In genomic region chr7:55533729-55534080, GRCh38 we compare ENCODE assay signal across 8 cellular contexts. TPM values are rescaled to one million over a fixed set of nuclear protein-coding genes. Genes with fewer than 3 reads are reported as not detected.
DNase-seq lines count a peak whose midpoint lies in the region; ATAC-seq and TF ChIP-seq lines count a peak whose summit lies in the region.

No MANE protein-coding gene starts in this region.

- no peak for TF ChIP-seq POLR2A in sigmoid colon (IDR thresholded peaks at IDR 0.05)

- peaks cover 90% of the 10 kb centered on the region for H3K4me1 Mint-ChIP-seq in central memory CD8-positive, alpha-beta T cell

- H3K9me3 Mint-ChIP-seq in central memory CD8-positive, alpha-beta T cell: no peaks in the 10 kb centered on the region

- H3K4me2 ChIP-seq in Loucy (ENCODE audit: low read depth, low read length, poor library complexity, severe bottlenecking): peak overlapping the region; percentile 77

- peaks cover 80% of the 10 kb centered on the region for H4K20me1 ChIP-seq in Loucy (ENCODE audit: insufficient read depth, low read length, poor library complexity, severe bottlenecking)

- H3K4me3 Mint-ChIP-seq in central memory CD8-positive, alpha-beta T cell: peak overlapping the region; percentile 63

- no peak for ATAC-seq in central memory CD8-positive, alpha-beta T cell (replicated peaks; ENCODE audit: extremely low read depth, poor library complexity, severe bottlenecking)
- ATAC-seq in GM21737 (IDR thresholded peaks at IDR 0.05; ENCODE audit: unreplicated experiment): no peak
- ATAC-seq in HG03442 (IDR thresholded peaks at IDR 0.05; ENCODE audit: unreplicated experiment): no peak

- H3K4me1 ChIP-seq in Loucy (ENCODE audit: insufficient read depth, low read length, poor library complexity, severe bottlenecking) (peaks cover 59% of the 10 kb centered on the region), sigmoid colon (peaks cover 0 to 56% (median 35%) of the 10 kb centered on the region in 4 donors)

- DNase-seq in central memory CD8-positive, alpha-beta T cell (ENCODE audit: low spot score in 2 of 2): no peak
- DNase-seq in sigmoid colon (no peak), DMS79 treated with DMSO at 0.1 percent for 48 hours (lab: John Stamatoyannopoulos, UW) (no peak), A172 (ENCODE audit: low spot score) (no peak)

- peaks cover 10% of the 10 kb centered on the region for H3K36me3 Mint-ChIP-seq in central memory CD8-positive, alpha-beta T cell (ENCODE audit: insufficient read depth)

- no peak for TF ChIP-seq CTCF in Loucy (conservative IDR thresholded peaks at IDR 0.05; ENCODE audit: low read length)
- TF ChIP-seq CTCF in sigmoid colon (IDR thresholded peaks at IDR 0.05): no peak

- WGBS in sigmoid colon, 2 donors: 53 to 79% methylated on average over 2 of the region's 2 CpGs

- no peaks in the 10 kb centered on the region for H3K27me3 Mint-ChIP-seq in central memory CD8-positive, alpha-beta T cell

- no peak for TF ChIP-seq EP300 in sigmoid colon (IDR thresholded peaks at IDR 0.05)

- peaks cover 87% of the 10 kb centered on the region for H3K79me2 ChIP-seq in Loucy (ENCODE audit: insufficient read depth, low read length)

- intact Hi-C loops in sigmoid colon (cut with DNase I): no loop called here

- H3K27me3 ChIP-seq in Loucy (ENCODE audit: insufficient read depth, low read length, poor library complexity, severe bottlenecking) (no peaks in the 10 kb centered on the region), sigmoid colon (no peaks in the 10 kb centered on the region)

- H3K36me3 ChIP-seq in Loucy (ENCODE audit: insufficient read depth, low read length): no peaks in the 10 kb centered on the region
- H3K36me3 ChIP-seq in sigmoid colon: no peaks in the 10 kb centered on the region

- H3K27ac Mint-ChIP-seq in central memory CD8-positive, alpha-beta T cell (ENCODE audit: low read depth): peak overlapping the region; percentile 90

- H3K9me3 ChIP-seq in Loucy (ENCODE audit: insufficient read depth, low read depth, low read length): no peaks in the 10 kb centered on the region
- H3K9me3 ChIP-seq in sigmoid colon: no peaks in the 10 kb centered on the region

- H3K4me3 ChIP-seq in GM08714 (ENCODE audit: low read length) (peak overlapping the region; percentile 54; the same call in 1 of the 2 replicates), Loucy (ENCODE audit: low read length, poor library complexity, severe bottlenecking) (peak overlapping the region; percentile 33), sigmoid colon (no peak overlapping the region)

- H3K9ac ChIP-seq in Loucy (ENCODE audit: low read depth, low read length, poor library complexity, severe bottlenecking): no peak overlapping the region

- peak overlapping the region in 3 of 4 donors; percentile 32 to 63 (median 34) for H3K27ac ChIP-seq in sigmoid colon

- no peaks in the 10 kb centered on the region for H3F3A ChIP-seq in Loucy (ENCODE audit: low read depth)

- no peaks in the 10 kb centered on the region for H3K9me2 ChIP-seq in Loucy (replicated peaks; ENCODE audit: low read depth, low read length)

- no peak overlapping the region for H2AFZ ChIP-seq in Loucy (ENCODE audit: low read length)

RNA-seq across cellular contexts. Expression of gene VOPP1, which starts 38.6 kb away (rescaled TPM):
- total RNA-seq in sigmoid colon: 10 to 100 TPM; 22.2 to 26.4 (median 24.3) TPM
- 10 to 100 TPM; 57.8 to 59.5 (median 59.5) TPM for polyA plus RNA-seq in sigmoid colon
- 112 and 129 TPM in 2 replicates for total RNA-seq in A172 (2014; rRNA removed; shearing (Covaris generic))

Comparison
In these comparisons a context has a peak if more than half of its experiments do, and no peak if none do; other contexts are left out.
1. H3K4me3 ChIP-seq: peak in GM08714 (single experiment) and Loucy (single experiment); none in sigmoid colon (0 of 4).